ENCODE assay signal across 36 cellular contexts in genomic region chr2:88125344-88125923, GRCh38. TPM values are rescaled to one million over a fixed set of nuclear protein-coding genes. Genes with fewer than 3 reads are reported as not detected.
DNase-seq lines count a peak whose midpoint lies in the region; ATAC-seq and TF ChIP-seq lines count a peak whose summit lies in the region.
"Had no signal": no experiment of that assay in that cellular context is flagged by ENCODE, and none has a peak within 500 bp of the region (broad histone marks: within the 10 kb centered on the region; RNA-seq: fewer than 3 reads in every experiment).

No MANE protein-coding gene starts in this region.

- no peak overlapping the region for H2AFZ ChIP-seq in hepatocyte

- in situ Hi-C loops in transverse colon (cut with MboI; ENCODE audit: low pct_ligation_motif_present in 1 of 4, low pct_unique_long_range_greater_than_20kb in 1 of 4, low sequenced_read_pairs in 3 of 4), result no loop called here

- H3K27ac ChIP-seq in hepatocyte (no peak overlapping the region), mucosa of rectum (ENCODE audit: low read depth in 2 of 2, low read length in 2 of 2) (peak overlapping the region in 1 of 2 donors; percentile 91), transverse colon (peak overlapping the region; percentile 77 to 87 (median 86))
- H3K27ac ChIP-seq: BLaER1 treated with 17β-estradiol and CSF1 and Interleukin-3, amounts not matched to agents 10 nM and 100 nM; HL-60; SJCRH30 had no signal

- WGBS in hepatocyte (ENCODE audit: low lambda C conversion rate, missing lambda C conversion rate), result 70% methylated on average over 3 of the region's 3 CpGs
- 60 to 80% methylated on average over 2 to 3 of the region's 3 CpGs for WGBS in transverse colon (ENCODE audit: low coverage in 1 of 2), 2 donors

- H3K9ac ChIP-seq in mucosa of rectum (ENCODE audit: low read depth in 1 of 2, low read length in 2 of 2), result peak overlapping the region; percentile 68 to 76
- H3K9ac ChIP-seq: BLaER1 treated with 17β-estradiol and CSF1 and Interleukin-3, amounts not matched to agents 10 nM and 100 nM had no signal

- peak overlapping the region; percentile 71 for H3K4me2 ChIP-seq in hepatocyte
- H3K4me2 ChIP-seq: BLaER1 treated with 17β-estradiol and CSF1 and Interleukin-3, amounts not matched to agents 10 nM and 100 nM had no signal

- TF ChIP-seq EP300 in transverse colon (IDR thresholded peaks at IDR 0.05; ENCODE audit: low read depth), result no peak

- TF ChIP-seq CTCF in hepatocyte (IDR thresholded peaks at IDR 0.05; ENCODE audit: poor library complexity) (no peak), transverse colon (IDR thresholded peaks at IDR 0.05) (no peak)

- H3K9me2 ChIP-seq in hepatocyte (replicated peaks; ENCODE audit: insufficient read depth), result no peaks in the 10 kb centered on the region

- ATAC-seq in HG03097 (IDR thresholded peaks at IDR 0.05; ENCODE audit: low FRiP score, unreplicated experiment) (no peak), GM19023 (IDR thresholded peaks at IDR 0.05; ENCODE audit: unreplicated experiment) (no peak)
- ATAC-seq: GM12878, PC-3, Right ventricle myocardium inferior, SK-N-SH treated with all-trans-retinoic acid at 6 μM for 48 hours had no signal

- no peak for TF ChIP-seq POLR2A in transverse colon (IDR thresholded peaks at IDR 0.05)

- peaks cover 19% of the 10 kb centered on the region for H3K4me1 ChIP-seq in hepatocyte (ENCODE audit: insufficient read depth)
- peaks cover 27 to 40% of the 10 kb centered on the region in 2 donors for H3K4me1 ChIP-seq in mucosa of rectum (ENCODE audit: control insufficient read depth in 2 of 2, insufficient read depth in 2 of 2, low read length in 2 of 2)
- H3K4me1 ChIP-seq in transverse colon, result peaks cover 6 to 22% (median 15%) of the 10 kb centered on the region in 4 donors
- H3K4me1 ChIP-seq: BLaER1 treated with 17β-estradiol and CSF1 and Interleukin-3, amounts not matched to agents 10 nM and 100 nM; HAP-1; SJCRH30 had no signal

- DNase-seq in NCI-H524 treated with DMSO at 0.1 percent for 48 hours (lab: John Stamatoyannopoulos, UW) (peak; percentile 4), hepatocyte (ENCODE audit: low spot score) (no peak), transverse colon (no peak), Kasumi-1 (lab: John Stamatoyannopoulos, UW) (no peak)
- DNase-seq: CD4-positive, alpha-beta memory T cell; COR-L47; DMS79; EL; GDM1; GOT3; HFFc6; Karpas-422; NCI-H1092 treated with DMSO at 0.1 percent for 48 hours; NCI-H1436; NCI-H187; NCI-H2081 treated with DMSO at 0.1 percent for 48 hours; NCI-H2171; NCI-H226; NCI-H510A; NCI-H774; NK-92 treated with Interleukin-12 subunit alpha and Interleukin-12 subunit beta, amount 100 ng/mL, for 24 hours; PC-3; SJCRH30 had no signal

- peaks cover 5% of the 10 kb centered on the region for H4K20me1 ChIP-seq in hepatocyte (ENCODE audit: insufficient read depth, poor library complexity, severe bottlenecking)
- H4K20me1 ChIP-seq: BLaER1 treated with 17β-estradiol and CSF1 and Interleukin-3, amounts not matched to agents 10 nM and 100 nM had no signal

- H3K27me3 ChIP-seq in hepatocyte (no peaks in the 10 kb centered on the region), mucosa of rectum (ENCODE audit: control insufficient read depth in 2 of 2, insufficient read depth in 2 of 2, low read length in 2 of 2) (no peaks in the 10 kb centered on the region), transverse colon (no peaks in the 10 kb centered on the region)
- H3K27me3 ChIP-seq: BLaER1 treated with 17β-estradiol and CSF1 and Interleukin-3, amounts not matched to agents 10 nM and 100 nM had no signal

- H3K79me2 ChIP-seq in hepatocyte, result peaks cover 2% of the 10 kb centered on the region

- no peaks in the 10 kb centered on the region for H3K36me3 ChIP-seq in hepatocyte (replicated peaks; ENCODE audit: insufficient read depth, low read depth)
- H3K36me3 ChIP-seq in mucosa of rectum (ENCODE audit: control insufficient read depth in 2 of 2, insufficient read depth in 2 of 2, low read length in 2 of 2), result peaks cover 4 to 17% of the 10 kb centered on the region in 2 donors
- H3K36me3 ChIP-seq in transverse colon, result no peaks in the 10 kb centered on the region
- H3K36me3 ChIP-seq: BLaER1 treated with 17β-estradiol and CSF1 and Interleukin-3, amounts not matched to agents 10 nM and 100 nM; HAP-1; SJCRH30 had no signal

- H3K4me3 ChIP-seq in hepatocyte (no peak overlapping the region), mucosa of rectum (ENCODE audit: low read length in 2 of 2) (peak overlapping the region; percentile 71 to 85), transverse colon (peak overlapping the region in 3 of 4 donors; percentile 30 to 35 (median 30))
- H3K4me3 ChIP-seq: BLaER1 treated with 17β-estradiol and CSF1 and Interleukin-3, amounts not matched to agents 10 nM and 100 nM; GM12878; HAP-1; SJCRH30 had no signal

- intact Hi-C loops in transverse colon (cut with DNase I; ENCODE audit: low total_unique reads), result no loop called here

- H3K9me3 ChIP-seq in hepatocyte (ENCODE audit: low read depth), result no peaks in the 10 kb centered on the region
- no peaks in the 10 kb centered on the region for H3K9me3 ChIP-seq in mucosa of rectum (ENCODE audit: control insufficient read depth in 2 of 2, low read length in 2 of 2)
- H3K9me3 ChIP-seq in transverse colon, result no peaks in the 10 kb centered on the region
- H3K9me3 ChIP-seq: BLaER1 treated with 17β-estradiol and CSF1 and Interleukin-3, amounts not matched to agents 10 nM and 100 nM; HAP-1; SJCRH30 had no signal

RNA-seq across cellular contexts. Expression of gene FABP1, which starts 2.4 kb away (rescaled TPM):
- 165 and 244 TPM in 2 replicates for total RNA-seq in hepatocyte
- 763 and 780 TPM in 2 replicates for polyA plus RNA-seq in hepatocyte
- total RNA-seq in transverse colon, result 1,000 to 10,000 TPM; 1,053 to 3,583 (median 2,025) TPM
- total RNA-seq: CD4-positive, alpha-beta memory T cell; GM12878; HFFc6; HT-29; M059J; PC-3; Right ventricle myocardium inferior; RPMI7951 had no signal
- polyA plus RNA-seq: AG04450; CD4-positive, alpha-beta memory T cell; GM12878 had no signal

RNA-seq across cellular contexts. Expression of gene THNSL2, which starts 44.7 kb away (rescaled TPM):
- total RNA-seq in hepatocyte, result 4.8 and 7.1 TPM in 2 replicates
- 3.7 and 7.1 TPM in 2 replicates for polyA plus RNA-seq in hepatocyte
- 10 to 100 TPM in 3 of 4 donors, 1 to 10 TPM in 1; 1.1 to 33.2 (median 17.5) TPM for total RNA-seq in transverse colon
- total RNA-seq: HFFc6, M059J, SJCRH30 had no signal
- polyA plus RNA-seq: GM12878 had no signal

RNA-seq across cellular contexts. Expression of gene SMYD1, which starts 57.8 kb away (rescaled TPM):
- not detected in 2 replicates for total RNA-seq in hepatocyte
- polyA plus RNA-seq in hepatocyte, result 0.10 TPM in 1 of 2 replicates, not detected in the other
- total RNA-seq in transverse colon, result 10 to 100 TPM in 1 of 4 donors, 1 to 10 TPM in 3; 1.6 to 48.6 (median 3.2) TPM
- total RNA-seq: CD4-positive, alpha-beta memory T cell; GM12878; HFFc6; HT-29; M059J; PC-3; RPMI7951 had no signal
- polyA plus RNA-seq: AG04450; CD4-positive, alpha-beta memory T cell had no signal
